ENCODE assay signal across 11 cellular contexts in the genomic region with DNA sequence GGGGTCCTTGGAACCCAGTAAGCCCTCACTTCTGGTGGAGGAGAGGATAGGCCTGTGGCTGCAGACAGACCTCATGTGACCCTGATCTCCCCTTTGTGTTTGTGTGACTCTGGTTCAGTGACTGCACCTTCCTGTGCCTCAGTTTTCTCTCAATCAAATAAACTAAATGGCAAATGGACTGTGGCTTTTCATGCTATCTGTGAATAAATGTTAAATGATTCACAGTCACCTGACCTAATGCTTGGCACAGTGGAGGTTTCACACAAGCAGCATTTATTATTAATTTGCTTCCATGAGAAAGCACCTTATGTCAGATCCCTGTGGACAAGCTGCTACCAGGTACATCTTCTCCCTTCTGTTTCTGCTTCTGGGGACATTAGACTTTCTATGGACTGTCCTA. TPM values are rescaled to one million over a fixed set of nuclear protein-coding genes. Genes with fewer than 3 reads are reported as not detected.
"Had no signal": no experiment of that assay in that cellular context is flagged by ENCODE, and none has a peak within 500 bp of the region (broad histone marks: within the 10 kb centered on the region; RNA-seq: fewer than 3 reads in every experiment).

No MANE protein-coding gene starts in this region.

RNA-seq across cellular contexts. Expression of gene PSG9, which starts 2.6 kb away (rescaled TPM):
- total RNA-seq: endodermal cell; gastroesophageal sphincter; heart left ventricle; left colon; lower leg skin; mucosa of descending colon; right lobe of liver; T-helper 1 cell treated with Interleukin-12 subunit alpha and Interleukin-12 subunit beta and Interleukin-4 antibody, amounts not matched to agents 30 ng/mL and 1 ng/mL, for 36 hours; thyroid gland; upper lobe of right lung; WTC11 had no signal
- polyA plus RNA-seq: heart left ventricle had no signal
